ENCODE assay signal across 1 cellular context in the genomic region with DNA sequence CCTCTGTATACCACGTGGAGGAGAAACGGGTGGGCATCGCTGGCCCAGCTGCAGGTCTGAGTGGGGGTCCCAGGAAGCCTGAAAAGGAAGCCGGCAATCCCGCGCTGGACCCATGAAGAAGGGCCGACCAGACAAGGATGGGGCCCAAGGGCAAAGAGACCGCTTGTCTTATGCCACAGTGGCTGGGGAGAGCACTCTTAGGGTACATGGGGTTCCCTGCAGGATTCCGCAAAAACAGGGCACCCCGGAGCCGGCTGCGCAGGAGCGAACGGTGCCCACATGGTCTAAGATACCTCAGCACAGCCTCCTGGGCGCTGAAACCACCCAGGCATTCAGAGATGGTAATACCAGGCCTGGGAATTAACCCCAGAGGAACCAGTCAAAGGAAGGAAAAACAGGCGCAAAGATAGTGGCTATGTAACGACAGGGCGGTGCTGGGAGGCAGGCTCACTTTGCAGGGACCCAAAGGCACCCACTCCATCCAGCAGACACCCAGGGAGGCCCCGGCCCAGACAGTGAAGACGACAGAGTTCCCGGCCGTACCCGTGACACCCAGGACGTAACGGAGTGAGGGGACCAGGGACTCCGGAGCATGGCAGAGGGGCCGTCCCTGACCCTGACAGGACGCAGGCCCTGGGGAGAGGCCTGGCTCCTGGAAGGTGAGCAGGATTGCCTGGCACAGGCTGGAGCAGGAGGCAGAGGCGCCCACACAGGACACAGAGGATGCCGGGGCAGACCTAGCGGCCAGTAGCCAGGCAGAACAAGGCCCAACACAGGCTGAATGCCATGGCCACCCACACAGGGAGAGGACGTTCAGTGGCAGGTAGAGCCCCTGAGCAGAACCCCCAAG.
TF ChIP-seq lines count a peak whose summit lies in the region.

No MANE protein-coding gene starts in this region.

TF ChIP-seq in HepG2, 621 proteins besides CTCF, POLR2A, EP300 and RAD21 (continued from another document):
- TF ChIP-seq, protein P1, sequence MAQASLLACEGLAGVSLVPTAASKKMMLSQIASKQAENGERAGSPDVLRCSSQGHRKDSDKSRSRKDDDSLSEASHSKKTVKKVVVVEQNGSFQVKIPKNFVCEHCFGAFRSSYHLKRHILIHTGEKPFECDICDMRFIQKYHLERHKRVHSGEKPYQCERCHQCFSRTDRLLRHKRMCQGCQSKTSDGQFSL (CRISPR knock-in tag; IDR thresholded peaks at IDR 0.05), result no peak
- TF ChIP-seq, protein P2, sequence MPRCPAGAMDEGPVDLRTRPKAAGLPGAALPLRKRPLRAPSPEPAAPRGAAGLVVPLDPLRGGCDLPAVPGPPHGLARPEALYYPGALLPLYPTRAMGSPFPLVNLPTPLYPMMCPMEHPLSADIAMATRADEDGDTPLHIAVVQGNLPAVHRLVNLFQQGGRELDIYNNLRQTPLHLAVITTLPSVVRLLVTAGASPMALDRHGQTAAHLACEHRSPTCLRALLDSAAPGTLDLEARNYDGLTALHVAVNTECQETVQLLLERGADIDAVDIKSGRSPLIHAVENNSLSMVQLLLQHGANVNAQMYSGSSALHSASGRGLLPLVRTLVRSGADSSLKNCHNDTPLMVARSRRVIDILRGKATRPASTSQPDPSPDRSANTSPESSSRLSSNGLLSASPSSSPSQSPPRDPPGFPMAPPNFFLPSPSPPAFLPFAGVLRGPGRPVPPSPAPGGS (CRISPR knock-in tag; IDR thresholded peaks at IDR 0.05), result no peak
- TF ChIP-seq PAF1 (CRISPR knock-in tag; IDR thresholded peaks at IDR 0.05) (no peak), AGO2 (optimal IDR thresholded peaks at IDR 0.05; ENCODE audit: low read depth, low read length) (peak; percentile 48), ZNF260 (CRISPR knock-in tag; IDR thresholded peaks at IDR 0.05; ENCODE audit: borderline replicate concordance, low read depth) (no peak), SIN3A (IDR thresholded peaks at IDR 0.05; ENCODE audit: borderline replicate concordance, low read depth, low read length) (no peak)
